38 cellular contexts compared by ENCODE assay signal in genomic region chr2:236257171-236257570, GRCh38. TPM values are rescaled to one million over a fixed set of nuclear protein-coding genes. Genes with fewer than 3 reads are reported as not detected.
"Had no signal": no experiment of that assay in that cellular context is flagged by ENCODE, and none has a peak within 500 bp of the region (broad histone marks: within the 10 kb centered on the region; RNA-seq: fewer than 3 reads in every experiment).

No MANE protein-coding gene starts in this region.

- H3K36me3 ChIP-seq: cardiac muscle cell, colonic mucosa, esophagus muscularis mucosa, ovary, right lobe of liver, thoracic aorta, tibial nerve, upper lobe of left lung had no signal

- H3K27ac Mint-ChIP-seq: dendritic cell treated with granulocyte-macrophage colony-stimulating factor and Interleukin-4, amounts not matched to agents 40 ng/mL and 50 ng/mL, for 4 days; immature natural killer cell; naive thymus-derived CD4-positive, alpha-beta T cell; nephron had no signal

- H3K36me3 Mint-ChIP-seq: immature natural killer cell had no signal

- H3K9me3 ChIP-seq: colonic mucosa, esophagus muscularis mucosa, ovary, psoas muscle, right lobe of liver, thoracic aorta, upper lobe of left lung had no signal

- H3K4me3 ChIP-seq: cardiac muscle cell, colonic mucosa, esophagus muscularis mucosa, heart right ventricle, ovary, psoas muscle, right lobe of liver, thoracic aorta, tibial nerve, upper lobe of left lung had no signal

- H3K27me3 ChIP-seq: cardiac muscle cell, ovary, right lobe of liver, tibial nerve, upper lobe of left lung had no signal

- DNase-seq: colonic mucosa; effector CD8-positive, alpha-beta T cell; foreskin keratinocyte; glutamatergic neuron; heart right ventricle; hippocampal formation; immature natural killer cell; islet precursor cell; kidney glomerular epithelial cell; left colon; mesenchymal stem cell; midbrain; naive thymus-derived CD4-positive, alpha-beta T cell; ovary; posterior cingulate gyrus; psoas muscle; right lobe of liver; small intestine; stimulated activated CD4-positive, alpha-beta T cell treated with anti-CD3 and anti-CD28 coated beads, Interleukin-1b, Interleukin-23, amount 100 ng/mL, for 48 hours; stimulated activated CD4-positive, alpha-beta T cell treated with anti-CD3 and anti-CD28 coated beads, Interleukin-4, amount 100 ng/mL, for 1 hour; stimulated activated CD8-positive, alpha-beta memory T cell treated with anti-CD3 and anti-CD28 coated beads, Interleukin-4, amount 100 ng/mL, for 48 hours; stimulated activated naive CD4-positive, alpha-beta T cell; upper lobe of left lung had no signal

- ATAC-seq: foreskin keratinocyte; heart right ventricle; left colon; naive thymus-derived CD4-positive, alpha-beta T cell; psoas muscle; right lobe of liver had no signal

- H3K4me1 ChIP-seq: colonic mucosa, esophagus muscularis mucosa, foreskin keratinocyte, right lobe of liver, tibial nerve, upper lobe of left lung had no signal

- H3K4me3 Mint-ChIP-seq: central memory CD8-positive, alpha-beta T cell; dendritic cell treated with granulocyte-macrophage colony-stimulating factor and Interleukin-4, amounts not matched to agents 40 ng/mL and 50 ng/mL, for 4 days; immature natural killer cell; naive thymus-derived CD4-positive, alpha-beta T cell; nephron had no signal

- H3K4me1 Mint-ChIP-seq: central memory CD8-positive, alpha-beta T cell; immature natural killer cell; naive thymus-derived CD4-positive, alpha-beta T cell; nephron had no signal

- H3K9me3 Mint-ChIP-seq: immature natural killer cell had no signal

- H3K27ac ChIP-seq: cardiac muscle cell, colonic mucosa, esophagus muscularis mucosa, foreskin keratinocyte, heart right ventricle, ovary, psoas muscle, right lobe of liver, thoracic aorta, tibial nerve, upper lobe of left lung had no signal

RNA-seq across cellular contexts. Expression of gene ASB18, which starts 7.0 kb away (rescaled TPM):
- total RNA-seq: cardiac muscle cell; chondrocyte; colonic mucosa; endothelial cell of umbilical vein; epithelial cell of proximal tubule; esophagus muscularis mucosa; fibroblast of lung; foreskin keratinocyte; left colon; lower leg skin; lung microvascular endothelial cell; mucosa of gallbladder; naive thymus-derived CD4-positive, alpha-beta T cell; ovary; renal cortical epithelial cell; right lobe of liver; thoracic aorta; tibial nerve; upper lobe of left lung had no signal
